In the genomic region with DNA sequence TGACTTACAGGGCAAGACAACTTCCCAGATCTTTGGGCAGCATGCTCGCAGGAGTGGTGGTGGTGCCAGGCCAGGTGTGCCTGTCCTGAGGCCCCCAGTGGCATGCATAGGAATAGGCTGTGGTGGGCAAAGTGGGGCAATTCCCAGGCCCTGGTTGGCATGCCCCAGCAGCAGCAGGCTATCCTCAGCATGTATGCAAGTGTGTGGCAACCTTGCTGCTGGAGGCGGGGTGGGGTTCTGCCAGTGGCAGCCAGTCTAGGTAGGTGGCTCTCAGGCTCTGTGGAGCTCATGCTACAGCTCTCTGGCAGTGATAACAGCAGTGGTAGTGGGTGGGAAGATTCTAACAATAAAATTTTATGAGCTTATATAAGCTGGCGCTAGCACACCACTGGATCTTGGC, we compare ENCODE assay signal across 25 cellular contexts. TPM values are rescaled to one million over a fixed set of nuclear protein-coding genes. Genes with fewer than 3 reads are reported as not detected.
"Had no signal": no experiment of that assay in that cellular context is flagged by ENCODE, and none has a peak within 500 bp of the region (broad histone marks: within the 10 kb centered on the region; RNA-seq: fewer than 3 reads in every experiment).

No MANE protein-coding gene starts in this region.

- H3K4me1 Mint-ChIP-seq: activated CD4-positive, alpha-beta T cell treated with anti-CD3 and anti-CD28 coated beads, Interleukin-2, amount 10 ng/mL, durations not matched to agents 24 days and 14 days; activated CD8-positive, alpha-beta memory T cell treated with anti-CD3 and anti-CD28 coated beads, Interleukin-2, amount 10 ng/mL, durations not matched to agents 7 days and 5 days; activated T-helper 17 cell treated with anti-CD3 and anti-CD28 coated beads, Interleukin-2, amount 50 U/mL, for 72 hours; IgD-negative memory B cell had no signal

- H3K4me1 ChIP-seq: Peyer's patch, SJSA1 had no signal

- H3K36me3 ChIP-seq: Peyer's patch, SJSA1 had no signal

- H3K27ac ChIP-seq: Peyer's patch, RWPE1, SJSA1 had no signal

- H3K27ac Mint-ChIP-seq: activated CD4-positive, alpha-beta T cell treated with anti-CD3 and anti-CD28 coated beads, Interleukin-2, amount 10 ng/mL, durations not matched to agents 24 days and 14 days; activated CD8-positive, alpha-beta memory T cell treated with anti-CD3 and anti-CD28 coated beads, Interleukin-2, amount 10 ng/mL, durations not matched to agents 7 days and 5 days; activated naive CD4-positive, alpha-beta T cell treated with anti-CD3 and anti-CD28 coated beads for 36 hours; activated naive CD8-positive, alpha-beta T cell; activated T-helper 17 cell treated with anti-CD3 and anti-CD28 coated beads, Interleukin-2, amount 50 U/mL, for 72 hours; IgD-negative memory B cell; T-helper 1 cell treated with Interleukin-12 subunit alpha and Interleukin-12 subunit beta and Interleukin-4 antibody, amounts not matched to agents 30 μg/mL and 1 μg/mL, for 36 hours; WTC11 had no signal

- H3K9me3 ChIP-seq: Peyer's patch, SJSA1 had no signal

- DNase-seq: activated CD4-positive, alpha-beta T cell treated with anti-CD3 and anti-CD28 coated beads, Interleukin-2, amount 10 ng/mL, durations not matched to agents 24 days and 14 days; activated CD4-positive, alpha-beta T cell treated with anti-CD3 and anti-CD28 coated beads, Interleukin-2, amount 50 U/mL, for 48 hours; activated CD4-positive, CD25-positive, alpha-beta regulatory T cell treated with anti-CD3 and anti-CD28 coated beads, Interleukin-2, amount 50 U/mL, for 72 hours; activated CD8-positive, alpha-beta memory T cell treated with anti-CD3 and anti-CD28 coated beads, Interleukin-2, amount 10 ng/mL, durations not matched to agents 7 days and 5 days; activated gamma-delta T cell; activated naive CD4-positive, alpha-beta T cell treated with anti-CD3 and anti-CD28 coated beads for 36 hours; activated T-cell treated with anti-CD3 and anti-CD28 coated beads, Interleukin-2, amount 50 U/mL, for 48 hours; KG1; NCI-H1048; NCI-H2029; NCI-H2107; NCI-H510A treated with DMSO at 0.1 percent for 48 hours; NCI-H69; NK-92 treated with Interleukin-12 subunit alpha and Interleukin-12 subunit beta, amount 100 ng/mL, for 24 hours; OCI-M1; SHP77 had no signal

- H3K36me3 Mint-ChIP-seq: activated CD8-positive, alpha-beta memory T cell treated with anti-CD3 and anti-CD28 coated beads, Interleukin-2, amount 10 ng/mL, durations not matched to agents 7 days and 5 days; activated naive CD8-positive, alpha-beta T cell; IgD-negative memory B cell; WTC11 had no signal

- H3K27me3 ChIP-seq: Peyer's patch, SJSA1 had no signal

- ATAC-seq: activated CD8-positive, alpha-beta memory T cell treated with anti-CD3 and anti-CD28 coated beads, Interleukin-2, amount 10 ng/mL, durations not matched to agents 7 days and 5 days; activated T-helper 17 cell treated with anti-CD3 and anti-CD28 coated beads, Interleukin-2, amount 50 U/mL, for 72 hours; WTC11 had no signal

- H3K4me3 ChIP-seq: Peyer's patch, SJSA1 had no signal

- H3K27me3 Mint-ChIP-seq: activated CD4-positive, alpha-beta T cell treated with anti-CD3 and anti-CD28 coated beads, Interleukin-2, amount 10 ng/mL, durations not matched to agents 24 days and 14 days; activated CD8-positive, alpha-beta memory T cell treated with anti-CD3 and anti-CD28 coated beads, Interleukin-2, amount 10 ng/mL, durations not matched to agents 7 days and 5 days; activated naive CD8-positive, alpha-beta T cell; activated T-helper 17 cell treated with anti-CD3 and anti-CD28 coated beads, Interleukin-2, amount 50 U/mL, for 72 hours; IgD-negative memory B cell had no signal

- H3K4me3 Mint-ChIP-seq: activated CD4-positive, alpha-beta T cell treated with anti-CD3 and anti-CD28 coated beads, Interleukin-2, amount 10 ng/mL, durations not matched to agents 24 days and 14 days; activated CD8-positive, alpha-beta memory T cell treated with anti-CD3 and anti-CD28 coated beads, Interleukin-2, amount 10 ng/mL, durations not matched to agents 7 days and 5 days; activated naive CD4-positive, alpha-beta T cell treated with anti-CD3 and anti-CD28 coated beads for 36 hours; activated naive CD8-positive, alpha-beta T cell; activated T-helper 17 cell treated with anti-CD3 and anti-CD28 coated beads, Interleukin-2, amount 50 U/mL, for 72 hours; IgD-negative memory B cell; T-helper 1 cell treated with Interleukin-12 subunit alpha and Interleukin-12 subunit beta and Interleukin-4 antibody, amounts not matched to agents 30 μg/mL and 1 μg/mL, for 36 hours; WTC11 had no signal

RNA-seq across cellular contexts. Expression of a gene that starts 27.7 kb away (rescaled TPM):
- total RNA-seq: activated CD4-positive, alpha-beta T cell treated with anti-CD3 and anti-CD28 coated beads, Interleukin-2, amount 10 ng/mL, durations not matched to agents 24 days and 14 days; activated CD8-positive, alpha-beta memory T cell treated with anti-CD3 and anti-CD28 coated beads, Interleukin-2, amount 10 ng/mL, durations not matched to agents 7 days and 5 days; activated naive CD4-positive, alpha-beta T cell treated with anti-CD3 and anti-CD28 coated beads for 36 hours; activated T-helper 17 cell treated with anti-CD3 and anti-CD28 coated beads, Interleukin-2, amount 50 U/mL, for 72 hours; LHCN-M2; SJSA1 had no signal
